ENCODE assay signal across 1 cellular context in the genomic region with DNA sequence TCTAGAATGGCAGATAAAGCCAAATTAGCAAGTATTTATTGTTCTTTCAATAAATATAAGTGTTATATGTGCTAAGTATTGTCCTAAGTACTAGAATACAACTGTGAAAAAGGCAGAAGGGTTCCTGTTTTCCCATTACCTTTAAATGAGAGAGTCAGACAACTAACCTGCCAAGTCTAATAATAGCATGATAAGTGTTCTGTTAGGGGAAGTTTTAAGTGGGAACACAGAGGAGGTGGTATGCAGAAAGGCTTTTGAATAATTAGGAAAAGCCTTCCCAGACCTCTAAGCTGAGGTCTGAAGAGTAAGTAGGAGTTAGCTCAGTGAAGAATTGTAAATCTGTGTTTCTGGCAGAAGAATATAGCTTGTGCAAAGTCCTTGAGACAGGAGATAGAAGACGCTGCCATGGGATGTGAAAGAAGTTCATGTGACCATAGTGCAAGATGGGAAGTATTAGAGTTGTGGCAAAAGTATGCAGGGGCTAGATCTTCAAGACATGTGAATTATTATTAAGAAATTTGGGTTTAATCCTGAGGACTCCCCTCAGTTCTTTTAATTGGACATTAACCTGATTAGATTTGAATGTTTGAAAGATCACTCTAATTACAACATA.
TF ChIP-seq lines count a peak whose summit lies in the region.

No MANE protein-coding gene starts in this region.

TF ChIP-seq in GM23338, 12 proteins besides CTCF, POLR2A, EP300 and RAD21 (continued from another document):
- TF ChIP-seq EZH2 (IDR thresholded peaks at IDR 0.05; ENCODE audit: low read depth, unreplicated experiment) (no peak), CREB1 (CRISPR knock-in tag; IDR thresholded peaks at IDR 0.05; ENCODE audit: low read depth) (no peak), STAT1 (IDR thresholded peaks at IDR 0.05; ENCODE audit: unreplicated experiment) (no peak), ZNF462 (CRISPR knock-in tag; IDR thresholded peaks at IDR 0.05) (no peak), REST (IDR thresholded peaks at IDR 0.05; ENCODE audit: unreplicated experiment) (no peak)
